Comparison of ENCODE assay signal across 8 cellular contexts in genomic region chr19:49746206-49746958, GRCh38. TPM values are rescaled to one million over a fixed set of nuclear protein-coding genes. Genes with fewer than 3 reads are reported as not detected.
DNase-seq lines count a peak whose midpoint lies in the region; ATAC-seq and TF ChIP-seq lines count a peak whose summit lies in the region.

No MANE protein-coding gene starts in this region.

- intact Hi-C loops in aorta (cut with DNase I), result no loop called here

- no peaks in the 10 kb centered on the region for H3K4me1 Mint-ChIP-seq in central memory CD8-positive, alpha-beta T cell

- H3K9me3 ChIP-seq in aorta (ENCODE audit: control insufficient read depth, low read length), result no peaks in the 10 kb centered on the region

- 47 to 50% methylated on average over 49 to 52 of the region's 52 CpGs for WGBS in aorta, 2 donors

- no peaks in the 10 kb centered on the region for H3K27me3 Mint-ChIP-seq in central memory CD8-positive, alpha-beta T cell

- TF ChIP-seq CTCF in GM06990 (IDR thresholded peaks at IDR 0.05; ENCODE audit: insufficient read depth, low read length, poor library complexity, severe bottlenecking), result no peak

- no peak overlapping the region for H3K4me3 ChIP-seq in GM06990 (replicated peaks; ENCODE audit: low read depth, low read length)
- H3K4me3 ChIP-seq in aorta (ENCODE audit: low read length in 2 of 2), result no peak overlapping the region

- no peaks in the 10 kb centered on the region for H3K4me1 ChIP-seq in aorta (ENCODE audit: control insufficient read depth in 1 of 2, insufficient read depth in 2 of 2, low read length in 2 of 2)

- ATAC-seq in central memory CD8-positive, alpha-beta T cell (replicated peaks; ENCODE audit: extremely low read depth, poor library complexity, severe bottlenecking), result no peak
- ATAC-seq in aorta (ENCODE audit: low FRiP score), result peak; percentile 30
- ATAC-seq in GM21515 (IDR thresholded peaks at IDR 0.05; ENCODE audit: unreplicated experiment), result no peak

- H3K27me3 ChIP-seq in GM06990 (replicated peaks; ENCODE audit: control insufficient read depth, insufficient read depth, low read length), result no peaks in the 10 kb centered on the region
- no peaks in the 10 kb centered on the region for H3K27me3 ChIP-seq in aorta (ENCODE audit: control insufficient read depth in 1 of 2, insufficient read depth in 2 of 2, low read length in 1 of 2)

- no peaks in the 10 kb centered on the region for H3K9me3 Mint-ChIP-seq in central memory CD8-positive, alpha-beta T cell

- H3K36me3 ChIP-seq in GM06990 (ENCODE audit: control insufficient read depth, insufficient read depth, low read length) (no peaks in the 10 kb centered on the region), aorta (ENCODE audit: control insufficient read depth in 1 of 2, insufficient read depth in 2 of 2, low read length in 1 of 2) (no peaks in the 10 kb centered on the region)

- H3K36me3 Mint-ChIP-seq in central memory CD8-positive, alpha-beta T cell (ENCODE audit: insufficient read depth), result peaks cover 3% of the 10 kb centered on the region

- H3K27ac Mint-ChIP-seq in central memory CD8-positive, alpha-beta T cell (ENCODE audit: low read depth), result no peak overlapping the region

- peak overlapping the region; percentile 27 for H3K4me3 Mint-ChIP-seq in central memory CD8-positive, alpha-beta T cell

- no peak overlapping the region for H3K27ac ChIP-seq in aorta (ENCODE audit: low read depth in 1 of 2, low read length in 2 of 2)

- DNase-seq in GM06990 (ENCODE audit: extremely low read depth, insufficient read length) (peak; percentile 79), T-helper 9 cell (peak; percentile 44), mucosa of gallbladder (ENCODE audit: low spot score) (peak; percentile 34), aorta (peak; percentile 83 to 85), pons (ENCODE audit: low spot score) (no peak), NCI-H2196 (lab: John Stamatoyannopoulos, UW; ENCODE audit: unreplicated experiment) (no peak)
- DNase-seq in central memory CD8-positive, alpha-beta T cell (ENCODE audit: low spot score in 2 of 2), result peak; percentile 20 to 21

RNA-seq across cellular contexts. Expression of gene TSKS, which starts 16.7 kb away (rescaled TPM):
- 0.58 TPM for total RNA-seq in mucosa of gallbladder
- total RNA-seq in aorta, result 1 to 10 TPM in 1 of 2 donors, under 1 TPM in 1; 0.42 to 2.6 TPM
- under 1 TPM in 1 of 2 donors, not detected in 1; 0.38 TPM for polyA plus RNA-seq in aorta

RNA-seq across cellular contexts. Expression of gene AP2A1, which starts 20.4 kb away (rescaled TPM):
- total RNA-seq in mucosa of gallbladder (76.3 TPM), aorta (10 to 100 TPM; 71.3 to 77.5 TPM)
- 10 to 100 TPM; 19.9 to 63.1 TPM for polyA plus RNA-seq in aorta

RNA-seq across cellular contexts. Expression of gene CPT1C, which starts 55.5 kb away (rescaled TPM):
- total RNA-seq in mucosa of gallbladder (14.2 TPM), aorta (10 to 100 TPM in 1 of 2 donors, 1 to 10 TPM in 1; 6.5 to 24.4 TPM)
- polyA plus RNA-seq in aorta, result 1 to 10 TPM; 1.9 to 5.7 TPM

RNA-seq across cellular contexts. Expression of gene ADM5, which starts 57.0 kb away (rescaled TPM):
- 1.3 TPM for total RNA-seq in mucosa of gallbladder
- 1 to 10 TPM in 1 of 2 donors, under 1 TPM in 1; 0.94 to 4.8 TPM for total RNA-seq in aorta
- polyA plus RNA-seq in aorta, result under 1 TPM; 0.13 to 0.63 TPM

Comparison
In these comparisons a context has a peak if more than half of its experiments do, and no peak if none do; other contexts are left out.
1. DNase-seq: peak in GM06990 (single experiment), T-helper 9 cell (single experiment), central memory CD8-positive, alpha-beta T cell (2 of 2), mucosa of gallbladder (single experiment) and aorta (2 of 2); none in pons (single experiment) and NCI-H2196 (single experiment).